Comparison of ENCODE assay signal across 20 cellular contexts in genomic region chr15:91118796-91119590, GRCh38. TPM values are rescaled to one million over a fixed set of nuclear protein-coding genes. Genes with fewer than 3 reads are reported as not detected.
"Had no signal": no experiment of that assay in that cellular context is flagged by ENCODE, and none has a peak within 500 bp of the region (broad histone marks: within the 10 kb centered on the region; RNA-seq: fewer than 3 reads in every experiment).

No MANE protein-coding gene starts in this region.

- H3K27ac ChIP-seq: esophagus squamous epithelium, ovary, sigmoid colon, thoracic aorta had no signal

- H3K9me3 ChIP-seq: esophagus squamous epithelium, ovary, sigmoid colon, thoracic aorta had no signal

- DNase-seq: activated CD4-positive, alpha-beta T cell treated with anti-CD3 and anti-CD28 coated beads for 48 hours; activated CD4-positive, CD25-positive, alpha-beta regulatory T cell; activated CD8-positive, alpha-beta T cell treated with anti-CD3 and anti-CD28 coated beads for 36 hours; activated effector memory CD4-positive, alpha-beta T cell treated with Interleukin-2 at 50 U/mL for 16 hours; activated naive CD4-positive, alpha-beta T cell treated with anti-CD3 and anti-CD28 coated beads, Interleukin-2, amount 50 U/mL, for 16 hours; activated T-cell treated with anti-CD3 and anti-CD28 coated beads, Interleukin-2, amount 50 U/mL, for 48 hours; aorta; effector CD8-positive, alpha-beta T cell; esophagus squamous epithelium; mesendoderm; naive thymus-derived CD4-positive, alpha-beta T cell; ovary; sigmoid colon; stimulated activated CD4-positive, alpha-beta T cell treated with anti-CD3 and anti-CD28 coated beads, Interleukin-4, amount 100 ng/mL, for 4 hours; stimulated activated naive B cell treated with anti-CD40 and anti-IgM and Interleukin-4, amounts not matched to agents 10 μg/mL and 1 μg/mL and 100 μg/mL, for 72 hours; T-helper 1 cell; T-helper 9 cell had no signal

- H3K9me3 Mint-ChIP-seq: activated CD8-positive, alpha-beta T cell treated with anti-CD3 and anti-CD28 coated beads for 36 hours; central memory CD8-positive, alpha-beta T cell; dendritic cell treated with granulocyte-macrophage colony-stimulating factor and Interleukin-4, amounts not matched to agents 40 ng/mL and 50 ng/mL, for 4 days had no signal

- H3K27ac Mint-ChIP-seq: activated CD8-positive, alpha-beta T cell treated with anti-CD3 and anti-CD28 coated beads for 36 hours; dendritic cell treated with granulocyte-macrophage colony-stimulating factor and Interleukin-4, amounts not matched to agents 40 ng/mL and 50 ng/mL, for 4 days; naive thymus-derived CD4-positive, alpha-beta T cell; stimulated activated naive B cell treated with anti-CD40 and anti-IgM and Interleukin-4, amounts not matched to agents 10 μg/mL and 1 μg/mL and 100 μg/mL, for 72 hours had no signal

- H3K4me1 Mint-ChIP-seq: central memory CD8-positive, alpha-beta T cell had no signal

- H3K36me3 ChIP-seq: esophagus squamous epithelium, ovary, sigmoid colon, thoracic aorta had no signal

- H3K27me3 ChIP-seq: ovary, sigmoid colon had no signal

- H3K4me3 Mint-ChIP-seq: activated CD8-positive, alpha-beta T cell treated with anti-CD3 and anti-CD28 coated beads for 36 hours; central memory CD8-positive, alpha-beta T cell; dendritic cell treated with granulocyte-macrophage colony-stimulating factor and Interleukin-4, amounts not matched to agents 40 ng/mL and 50 ng/mL, for 4 days; naive thymus-derived CD4-positive, alpha-beta T cell; stimulated activated naive B cell treated with anti-CD40 and anti-IgM and Interleukin-4, amounts not matched to agents 10 μg/mL and 1 μg/mL and 100 μg/mL, for 72 hours had no signal

- ATAC-seq: activated CD8-positive, alpha-beta T cell treated with anti-CD3 and anti-CD28 coated beads for 36 hours; naive thymus-derived CD4-positive, alpha-beta T cell; stimulated activated naive B cell treated with anti-CD40 and anti-IgM and Interleukin-4, amounts not matched to agents 10 μg/mL and 1 μg/mL and 100 μg/mL, for 72 hours had no signal

- H3K4me3 ChIP-seq: esophagus squamous epithelium, ovary, sigmoid colon, thoracic aorta had no signal

- H3K36me3 Mint-ChIP-seq: naive thymus-derived CD4-positive, alpha-beta T cell; stimulated activated naive B cell treated with anti-CD40 and anti-IgM and Interleukin-4, amounts not matched to agents 10 μg/mL and 1 μg/mL and 100 μg/mL, for 72 hours had no signal

RNA-seq across cellular contexts. Expression of gene SV2B, which starts 18.9 kb away (rescaled TPM):
- total RNA-seq: activated CD8-positive, alpha-beta T cell treated with anti-CD3 and anti-CD28 coated beads for 36 hours had no signal
- polyA plus RNA-seq: aorta had no signal
